In genomic region chr19:16315825-16316505, GRCh38 we compare ENCODE assay signal across 8 cellular contexts. TPM values are rescaled to one million over a fixed set of nuclear protein-coding genes. Genes with fewer than 3 reads are reported as not detected.
A peak's percentile ranks its signal among the peaks of the same experiment; 100 is the strongest.
DNase-seq lines count a peak whose midpoint lies in the region; ATAC-seq and TF ChIP-seq lines count a peak whose summit lies in the region.

No MANE protein-coding gene starts in this region.

- TF ChIP-seq CTCF in Caco-2 (IDR thresholded peaks at IDR 0.05; ENCODE audit: insufficient read depth in 1 of 2, low read depth in 1 of 2, low read length in 1 of 2, severe bottlenecking in 1 of 2, unreplicated experiment in 1 of 2) (no peak), fibroblast of mammary gland (conservative IDR thresholded peaks at IDR 0.05; ENCODE audit: control insufficient read depth, insufficient read depth, low read depth, low read length) (no peak), GM10248 (IDR thresholded peaks at IDR 0.05; ENCODE audit: control extremely low read depth, extremely low read depth, low read depth, missing control alignments) (no peak)

- CTCF ChIA-PET in Caco-2 (lab: Charles Lee) (interaction anchor here (0.7 to 1.1 kb wide), 2 partner anchors 69 to 936 kb away, joined by 6 to 8 read pairs; partner anchors contain the start of gene AKAP8), GM10248 (lab: Yijun Ruan, JAX) (no interaction called here)

- no peaks in the 10 kb centered on the region for H3K4me1 Mint-ChIP-seq in Caco-2 (ENCODE audit: low read depth, unreplicated experiment)

- ATAC-seq in HG03354 (IDR thresholded peaks at IDR 0.05; ENCODE audit: poor library complexity, severe bottlenecking, unreplicated experiment): no peak

- H3K4me3 Mint-ChIP-seq in Caco-2 (ENCODE audit: unreplicated experiment): no peak overlapping the region

- peak overlapping the region; percentile 45 for H3K27ac ChIP-seq in SJSA1

- H3K27me3 Mint-ChIP-seq in Caco-2 (ENCODE audit: insufficient read depth, unreplicated experiment): no peaks in the 10 kb centered on the region

- H3K36me3 ChIP-seq in Caco-2 (ENCODE audit: control insufficient read depth, insufficient read depth, low read length): no peaks in the 10 kb centered on the region
- H3K36me3 ChIP-seq in SJSA1: no peaks in the 10 kb centered on the region

- H3K4me3 ChIP-seq in Caco-2 (ENCODE audit: low read depth, low read length): no peak overlapping the region
- no peak overlapping the region for H3K4me3 ChIP-seq in SJSA1
- no peak overlapping the region for H3K4me3 ChIP-seq in fibroblast of mammary gland (ENCODE audit: control insufficient read depth, low read depth, low read length)

- intact Hi-C loops in Caco-2 (cut with micrococcal nuclease; ENCODE audit: unreplicated experiment): no loop called here

- POLR2A ChIA-PET in Caco-2 (lab: Charles Lee) (no interaction called here), GM10248 (lab: Yijun Ruan, JAX) (interaction anchor here (1.3 kb wide), 1 partner anchor 9 kb away, joined by 3 read pairs; the partner anchor contains the start of gene KLF2)

- H3K27me3 ChIP-seq in Caco-2 (replicated peaks; ENCODE audit: control insufficient read depth, insufficient read depth, low read length) (no peaks in the 10 kb centered on the region), SJSA1 (replicated peaks) (no peaks in the 10 kb centered on the region)

- BruUV-seq in Caco-2 (replicated peaks; lab: Mats Ljungman, UMichigan): no TSS peak

- no peak overlapping the region for H3K27ac Mint-ChIP-seq in Caco-2 (ENCODE audit: unreplicated experiment)

- no peaks in the 10 kb centered on the region for H3K9me3 Mint-ChIP-seq in Caco-2 (ENCODE audit: unreplicated experiment)

- H3K4me1 ChIP-seq in Caco-2 (peaks cover 9% of the 10 kb centered on the region; the same call in 1 of the 2 replicates), SJSA1 (replicated peaks) (peaks cover 54% of the 10 kb centered on the region)

- H3K9me3 ChIP-seq in Caco-2 (no peaks in the 10 kb centered on the region), SJSA1 (replicated peaks) (peaks cover 6% of the 10 kb centered on the region; the same call in 1 of the 2 replicates)

- no peaks in the 10 kb centered on the region for H3K36me3 Mint-ChIP-seq in Caco-2 (ENCODE audit: insufficient read depth, unreplicated experiment)

- DNase-seq in Caco-2 (peak; percentile 60 to 74), SJSA1 (ENCODE audit: low read depth in 1 of 2, low spot score in 2 of 2) (peak; percentile 80 to 89), fibroblast of mammary gland (ENCODE audit: low read depth) (peak; percentile 99), renal cortical epithelial cell (ENCODE audit: low read depth) (peak; percentile 56), GM10248 (ENCODE audit: extremely low spot score) (no peak), medulla oblongata (ENCODE audit: extremely low spot score) (no peak), DMS 273 (lab: John Stamatoyannopoulos, UW; ENCODE audit: unreplicated experiment) (no peak)

RNA-seq across cellular contexts. Expression of gene KLF2, which starts 8.7 kb away (rescaled TPM):
- total RNA-seq in Caco-2 (2022) (0.77 and 1.2 TPM in 2 replicates), renal cortical epithelial cell (0.17 and 0.45 TPM in 2 replicates)
- total RNA-seq in SJSA1 (2014; rRNA removed; shearing (Covaris generic)): 12.6 and 15.2 TPM in 2 replicates

Comparison
In these comparisons a context has a peak if more than half of its experiments do, and no peak if none do; other contexts are left out.
1. DNase-seq: peak in Caco-2 (2 of 2), SJSA1 (2 of 2), fibroblast of mammary gland (single experiment) and renal cortical epithelial cell (single experiment); none in GM10248 (single experiment), medulla oblongata (single experiment) and DMS 273 (single experiment).